Comparison of ENCODE assay signal across 12 cellular contexts in the genomic region with DNA sequence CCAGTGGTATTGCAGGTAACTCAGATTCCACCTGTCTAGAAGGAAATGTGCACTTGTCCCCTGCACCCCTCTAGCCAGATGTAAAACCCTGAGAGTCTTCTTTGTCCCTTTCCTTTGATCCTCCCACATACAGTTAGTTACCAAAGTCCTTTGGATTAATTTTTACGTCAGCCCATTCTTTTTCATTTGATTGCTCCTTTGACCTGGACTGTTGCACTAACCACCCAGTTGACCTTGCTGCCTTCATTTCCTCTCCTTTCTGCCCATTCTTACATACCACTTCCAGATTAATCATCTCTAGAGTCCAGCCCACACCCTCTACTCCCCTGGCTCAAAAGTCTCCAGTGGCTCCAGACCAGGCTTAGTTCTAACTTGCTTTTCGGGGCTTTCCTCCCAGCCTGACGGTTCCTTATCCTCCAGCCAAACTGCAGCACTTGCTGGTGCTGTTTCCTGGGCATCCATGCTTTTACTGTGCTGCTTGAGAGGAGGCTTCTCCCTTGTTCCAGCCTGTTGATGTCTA.
DNase-seq lines count a peak whose midpoint lies in the region; ATAC-seq and TF ChIP-seq lines count a peak whose summit lies in the region.
"Had no signal": no experiment of that assay in that cellular context is flagged by ENCODE, and none has a peak within 500 bp of the region (broad histone marks: within the 10 kb centered on the region; RNA-seq: fewer than 3 reads in every experiment).

No MANE protein-coding gene starts in this region.

- DNase-seq in HK-2 (ENCODE audit: unreplicated experiment) (peak; percentile 44), endothelial cell (ENCODE audit: low spot score) (no peak), NCI-H510A (lab: John Stamatoyannopoulos, UW) (no peak), chondrocyte (ENCODE audit: low spot score) (no peak)
- no peak for DNase-seq in naive thymus-derived CD4-positive, alpha-beta T cell
- no peak for DNase-seq in activated T-helper 1 cell treated with anti-CD3 and anti-CD28 coated beads, Interleukin-12 subunit alpha, Interleukin-12 subunit beta, Interleukin-2, Interleukin-4 antibody, amounts not matched to agents 30 ng/mL and 10 ng/mL and 1 ng/mL, durations not matched to agents 14 hours and 24 hours and 36 hours (ENCODE audit: low spot score)
- DNase-seq: activated T-cell treated with anti-CD3 and anti-CD28 coated beads for 4 hours, hypothalamus, natural killer cell, NCI-H1436 had no signal

- H3K4me3 Mint-ChIP-seq in endothelial cell (ENCODE audit: unreplicated experiment), result peak overlapping the region; percentile 70
- no peak overlapping the region for H3K4me3 Mint-ChIP-seq in naive thymus-derived CD4-positive, alpha-beta T cell
- no peak overlapping the region for H3K4me3 Mint-ChIP-seq in activated T-helper 1 cell treated with anti-CD3 and anti-CD28 coated beads, Interleukin-12 subunit alpha, Interleukin-12 subunit beta, Interleukin-2, Interleukin-4 antibody, amounts not matched to agents 30 ng/mL and 10 ng/mL and 1 ng/mL, durations not matched to agents 14 hours and 24 hours and 36 hours
- H3K4me3 Mint-ChIP-seq in chondrocyte (ENCODE audit: unreplicated experiment), result no peak overlapping the region
- H3K4me3 Mint-ChIP-seq: natural killer cell had no signal

- no peaks in the 10 kb centered on the region for H3K9me3 ChIP-seq in naive thymus-derived CD4-positive, alpha-beta T cell (ENCODE audit: control insufficient read depth in 2 of 3, low read length in 3 of 3)

- no peaks in the 10 kb centered on the region for H3K36me3 ChIP-seq in ACC112 (ENCODE audit: insufficient read depth, low read length)
- peaks cover 0 to 11% (median 0%) of the 10 kb centered on the region in 3 experiments for H3K36me3 ChIP-seq in naive thymus-derived CD4-positive, alpha-beta T cell (ENCODE audit: control insufficient read depth in 2 of 3, insufficient read depth in 3 of 3, low read length in 3 of 3)

- peaks cover 41% of the 10 kb centered on the region for H3K79me2 ChIP-seq in ACC112 (ENCODE audit: control insufficient read depth, insufficient read depth, low read length, unreplicated experiment)

- CTCF ChIA-PET in naive thymus-derived CD4-positive, alpha-beta T cell (lab: Charles Lee), result interaction anchor here (2.5 kb wide), 1 partner anchor 33 kb away, joined by 7 read pairs; no protein-coding TSS in a partner anchor

- H3K27me3 ChIP-seq in ACC112 (ENCODE audit: insufficient read depth, low read length), result no peaks in the 10 kb centered on the region
- H3K27me3 ChIP-seq in naive thymus-derived CD4-positive, alpha-beta T cell (ENCODE audit: control insufficient read depth in 2 of 2, insufficient read depth in 2 of 2, low read length in 2 of 2), result no peaks in the 10 kb centered on the region

- peaks cover 41% of the 10 kb centered on the region for H3K36me3 Mint-ChIP-seq in endothelial cell (ENCODE audit: low read depth, unreplicated experiment)
- H3K36me3 Mint-ChIP-seq in naive thymus-derived CD4-positive, alpha-beta T cell, result peaks cover 0 to 7% (median 5%) of the 10 kb centered on the region in 5 donors
- peaks cover 6% of the 10 kb centered on the region for H3K36me3 Mint-ChIP-seq in activated T-helper 1 cell treated with anti-CD3 and anti-CD28 coated beads, Interleukin-12 subunit alpha, Interleukin-12 subunit beta, Interleukin-2, Interleukin-4 antibody, amounts not matched to agents 30 ng/mL and 10 ng/mL and 1 ng/mL, durations not matched to agents 14 hours and 24 hours and 36 hours (ENCODE audit: low read depth)
- H3K36me3 Mint-ChIP-seq in chondrocyte (ENCODE audit: low read depth), result no peaks in the 10 kb centered on the region
- H3K36me3 Mint-ChIP-seq: natural killer cell had no signal

- no peak for ATAC-seq in naive thymus-derived CD4-positive, alpha-beta T cell
- ATAC-seq in GM18873 (IDR thresholded peaks at IDR 0.05; ENCODE audit: low FRiP score, unreplicated experiment), result no peak
- ATAC-seq: natural killer cell had no signal

- H3K9me3 Mint-ChIP-seq in endothelial cell (ENCODE audit: unreplicated experiment), result no peaks in the 10 kb centered on the region
- H3K9me3 Mint-ChIP-seq in naive thymus-derived CD4-positive, alpha-beta T cell, result no peaks in the 10 kb centered on the region
- H3K9me3 Mint-ChIP-seq in activated T-helper 1 cell treated with anti-CD3 and anti-CD28 coated beads, Interleukin-12 subunit alpha, Interleukin-12 subunit beta, Interleukin-2, Interleukin-4 antibody, amounts not matched to agents 30 ng/mL and 10 ng/mL and 1 ng/mL, durations not matched to agents 14 hours and 24 hours and 36 hours, result no peaks in the 10 kb centered on the region
- H3K9me3 Mint-ChIP-seq in chondrocyte (ENCODE audit: low read depth), result no peaks in the 10 kb centered on the region
- H3K9me3 Mint-ChIP-seq: natural killer cell had no signal

- POLR2A ChIA-PET in naive thymus-derived CD4-positive, alpha-beta T cell (lab: Charles Lee), result interaction anchor here (1.3 to 9.2 kb wide), 2 partner anchors 17 to 26 kb away, joined by 5 to 276 read pairs; no protein-coding TSS in a partner anchor

- H3K27me3 Mint-ChIP-seq in endothelial cell (ENCODE audit: unreplicated experiment) (peaks cover 42% of the 10 kb centered on the region), chondrocyte (ENCODE audit: low read depth) (no peaks in the 10 kb centered on the region)
- H3K27me3 Mint-ChIP-seq in naive thymus-derived CD4-positive, alpha-beta T cell, result no peaks in the 10 kb centered on the region
- peaks cover 3% of the 10 kb centered on the region for H3K27me3 Mint-ChIP-seq in activated T-helper 1 cell treated with anti-CD3 and anti-CD28 coated beads, Interleukin-12 subunit alpha, Interleukin-12 subunit beta, Interleukin-2, Interleukin-4 antibody, amounts not matched to agents 30 ng/mL and 10 ng/mL and 1 ng/mL, durations not matched to agents 14 hours and 24 hours and 36 hours (ENCODE audit: insufficient read depth)

- H3K4me1 ChIP-seq in ACC112 (ENCODE audit: control insufficient read depth, insufficient read depth, low read length, unreplicated experiment), result peaks cover 42% of the 10 kb centered on the region
- peaks cover 5 to 10% of the 10 kb centered on the region in 2 donors for H3K4me1 ChIP-seq in naive thymus-derived CD4-positive, alpha-beta T cell (ENCODE audit: control insufficient read depth in 2 of 2, insufficient read depth in 2 of 2, low read length in 2 of 2)

- no peak overlapping the region for H2AFZ ChIP-seq in ACC112 (ENCODE audit: low read length, unreplicated experiment)

- intact Hi-C loops in naive thymus-derived CD4-positive, alpha-beta T cell (cut with micrococcal nuclease), result loop anchor here (5.0 kb wide), 2 partner anchors 677 to 768 kb away; a partner anchor contains a TSS
- intact Hi-C loops in activated T-helper 1 cell treated with anti-CD3 and anti-CD28 coated beads, Interleukin-12 subunit alpha, Interleukin-12 subunit beta, Interleukin-2, Interleukin-4 antibody, amounts not matched to agents 30 ng/mL and 10 ng/mL and 1 ng/mL, durations not matched to agents 14 hours and 24 hours and 36 hours (cut with micrococcal nuclease), result loop anchor here (10.0 kb wide), 1 partner anchor 1139 kb away; a partner anchor contains a TSS

- H3K27ac Mint-ChIP-seq in endothelial cell (ENCODE audit: unreplicated experiment) (peak overlapping the region; percentile 38), chondrocyte (ENCODE audit: unreplicated experiment) (no peak overlapping the region)
- H3K27ac Mint-ChIP-seq in naive thymus-derived CD4-positive, alpha-beta T cell, result peak overlapping the region in 8 of 9 donors; percentile 0 to 97 (median 51)
- no peak overlapping the region for H3K27ac Mint-ChIP-seq in activated T-helper 1 cell treated with anti-CD3 and anti-CD28 coated beads, Interleukin-12 subunit alpha, Interleukin-12 subunit beta, Interleukin-2, Interleukin-4 antibody, amounts not matched to agents 30 ng/mL and 10 ng/mL and 1 ng/mL, durations not matched to agents 14 hours and 24 hours and 36 hours

- H3K4me1 Mint-ChIP-seq in endothelial cell (ENCODE audit: unreplicated experiment) (peaks cover 80% of the 10 kb centered on the region), chondrocyte (ENCODE audit: low read depth) (peaks cover 54% of the 10 kb centered on the region)
- peaks cover 20 to 61% (median 50%) of the 10 kb centered on the region in 7 donors for H3K4me1 Mint-ChIP-seq in naive thymus-derived CD4-positive, alpha-beta T cell
- H3K4me1 Mint-ChIP-seq in activated T-helper 1 cell treated with anti-CD3 and anti-CD28 coated beads, Interleukin-12 subunit alpha, Interleukin-12 subunit beta, Interleukin-2, Interleukin-4 antibody, amounts not matched to agents 30 ng/mL and 10 ng/mL and 1 ng/mL, durations not matched to agents 14 hours and 24 hours and 36 hours (ENCODE audit: low read depth), result peaks cover 84% of the 10 kb centered on the region

- no peak overlapping the region; the same call in 1 of the 2 replicates for H3K4me3 ChIP-seq in ACC112 (ENCODE audit: low read depth, low read length)
- no peak overlapping the region for H3K4me3 ChIP-seq in naive thymus-derived CD4-positive, alpha-beta T cell (ENCODE audit: low read length)

- H3K27ac ChIP-seq in ACC112 (ENCODE audit: low read depth, low read length), result peak overlapping the region; percentile 60
- H3K27ac ChIP-seq in naive thymus-derived CD4-positive, alpha-beta T cell (ENCODE audit: low read depth, low read length), result no peak overlapping the region

- TF ChIP-seq CTCF in endothelial cell (IDR thresholded peaks at IDR 0.05; ENCODE audit: unreplicated experiment), result no peak
- no peak for TF ChIP-seq CTCF in chondrocyte (IDR thresholded peaks at IDR 0.05)

Comparison
In these comparisons a context has a peak if more than half of its experiments do, and no peak if none do; other contexts are left out.
1. H3K27ac Mint-ChIP-seq: peak in endothelial cell (single experiment) and naive thymus-derived CD4-positive, alpha-beta T cell (8 of 9); none in activated T-helper 1 cell treated with anti-CD3 and anti-CD28 coated beads, Interleukin-12 subunit alpha, Interleukin-12 subunit beta, Interleukin-2, Interleukin-4 antibody, amounts not matched to agents 30 ng/mL and 10 ng/mL and 1 ng/mL, durations not matched to agents 14 hours and 24 hours and 36 hours (single experiment) and chondrocyte (single experiment).